In the genomic region with DNA sequence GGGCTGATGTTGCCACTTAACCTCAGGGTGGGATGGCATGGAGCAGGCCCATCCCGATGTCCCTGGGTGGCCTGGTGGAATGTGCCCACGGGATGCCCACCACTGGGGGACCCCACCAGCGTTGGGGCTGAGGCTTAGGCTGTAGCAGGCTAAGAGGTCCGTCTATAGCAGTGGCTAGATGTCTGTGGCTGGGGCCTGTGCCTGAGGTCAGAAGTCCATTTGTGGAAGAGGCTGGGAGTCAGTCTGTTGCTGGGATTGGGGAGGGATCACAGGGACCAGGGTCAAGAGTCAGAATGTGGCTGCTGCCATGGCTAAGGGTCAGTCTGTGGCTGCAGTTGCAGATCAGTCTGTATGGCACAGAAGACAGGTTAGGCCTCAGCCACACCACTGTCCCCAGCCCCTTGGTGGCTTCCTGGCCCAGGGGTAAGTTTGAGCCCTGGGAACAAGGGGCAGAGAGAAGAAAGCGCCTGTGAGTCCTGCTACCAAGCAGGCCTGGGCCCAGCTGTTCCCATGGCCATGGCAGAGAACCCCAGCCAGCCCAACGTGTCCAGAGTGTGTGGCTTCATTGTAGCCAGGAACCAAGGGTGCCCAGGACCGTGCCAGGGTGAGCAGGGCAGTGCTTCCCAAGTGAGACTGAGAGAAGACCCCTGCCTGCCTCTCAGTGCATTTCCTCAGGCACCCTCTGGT, we compare ENCODE assay signal across 1 cellular context.
TF ChIP-seq lines count a peak whose summit lies in the region.

No MANE protein-coding gene starts in this region.

TF ChIP-seq in HepG2, 621 proteins besides CTCF, POLR2A, EP300 and RAD21 (continued from another document):
- peak; percentile 46 for TF ChIP-seq ARID5B (CRISPR knock-in tag; IDR thresholded peaks at IDR 0.05)
- peak; percentile 83; the same call in 1 of the 2 replicates for TF ChIP-seq ZNF292 (CRISPR knock-in tag; IDR thresholded peaks at IDR 0.05; ENCODE audit: borderline replicate concordance, low read depth)
- no peak for TF ChIP-seq HMGA1 (CRISPR knock-in tag; conservative IDR thresholded peaks at IDR 0.05)
- no peak for TF ChIP-seq ZBTB7A (CRISPR knock-in tag; IDR thresholded peaks at IDR 0.05)
- TF ChIP-seq ASH2L (IDR thresholded peaks at IDR 0.05; ENCODE audit: insufficient read length, low read depth, low read length): peak; percentile 18
- peak; percentile 66 for TF ChIP-seq PITX1 (CRISPR knock-in tag; IDR thresholded peaks at IDR 0.05)
- TF ChIP-seq GMEB2 (CRISPR knock-in tag; IDR thresholded peaks at IDR 0.05; ENCODE audit: low read depth): no peak
- TF ChIP-seq, protein P1, sequence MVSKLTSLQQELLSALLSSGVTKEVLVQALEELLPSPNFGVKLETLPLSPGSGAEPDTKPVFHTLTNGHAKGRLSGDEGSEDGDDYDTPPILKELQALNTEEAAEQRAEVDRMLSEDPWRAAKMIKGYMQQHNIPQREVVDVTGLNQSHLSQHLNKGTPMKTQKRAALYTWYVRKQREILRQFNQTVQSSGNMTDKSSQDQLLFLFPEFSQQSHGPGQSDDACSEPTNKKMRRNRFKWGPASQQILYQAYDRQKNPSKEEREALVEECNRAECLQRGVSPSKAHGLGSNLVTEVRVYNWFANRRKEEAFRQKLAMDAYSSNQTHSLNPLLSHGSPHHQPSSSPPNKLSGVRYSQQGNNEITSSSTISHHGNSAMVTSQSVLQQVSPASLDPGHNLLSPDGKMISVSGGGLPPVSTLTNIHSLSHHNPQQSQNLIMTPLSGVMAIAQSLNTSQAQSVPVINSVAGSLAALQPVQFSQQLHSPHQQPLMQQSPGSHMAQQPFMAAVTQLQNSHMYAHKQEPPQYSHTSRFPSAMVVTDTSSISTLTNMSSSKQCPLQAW (CRISPR knock-in tag; IDR thresholded peaks at IDR 0.05): peak; percentile 60
- peak; percentile 25; the same call in 1 of the 2 replicates for TF ChIP-seq IRF2 (CRISPR knock-in tag; IDR thresholded peaks at IDR 0.05)
- TF ChIP-seq JUND (CRISPR knock-in tag; IDR thresholded peaks at IDR 0.05): no peak
- peak; percentile 95 for TF ChIP-seq ZNF264 (CRISPR knock-in tag; IDR thresholded peaks at IDR 0.05)
- peak; percentile 46; the same call in 1 of the 2 replicates for TF ChIP-seq SALL1 (CRISPR knock-in tag; IDR thresholded peaks at IDR 0.05)
- TF ChIP-seq KDM2A (CRISPR knock-in tag; IDR thresholded peaks at IDR 0.05; ENCODE audit: borderline replicate concordance, low read depth): peak; percentile 19; the same call in 1 of the 2 replicates
- no peak for TF ChIP-seq ZNF781 (CRISPR knock-in tag; IDR thresholded peaks at IDR 0.05; ENCODE audit: borderline replicate concordance, not compliant biosample characterization)
- TF ChIP-seq HNF4G (IDR thresholded peaks at IDR 0.05; ENCODE audit: borderline replicate concordance, low read depth, low read length): peak; percentile 91
- TF ChIP-seq HNF4G (CRISPR knock-in tag; IDR thresholded peaks at IDR 0.05; ENCODE audit: borderline replicate concordance, low read depth): peak; percentile 69; the same call in 1 of the 2 replicates
- TF ChIP-seq ZNF350 (CRISPR knock-in tag; IDR thresholded peaks at IDR 0.05; ENCODE audit: borderline replicate concordance, low read depth): 0 out of 2 replicates have a peak, but pooled peaks have one; percentile 37
- TF ChIP-seq ZSCAN21 (CRISPR knock-in tag; IDR thresholded peaks at IDR 0.05; ENCODE audit: borderline replicate concordance): 0 out of 2 replicates have a peak, but pooled peaks have one; percentile 56
- peak; percentile 46 for TF ChIP-seq TEAD3 (CRISPR knock-in tag; optimal IDR thresholded peaks at IDR 0.05; ENCODE audit: borderline replicate concordance)
- peak; percentile 58 for TF ChIP-seq SAP130 (CRISPR knock-in tag; IDR thresholded peaks at IDR 0.05; ENCODE audit: low read depth)
- TF ChIP-seq MAX (IDR thresholded peaks at IDR 0.05): peak; percentile 30; the same call in 1 of the 2 replicates
- peak; percentile 39; the same call in 1 of the 2 replicates for TF ChIP-seq SP4 (CRISPR knock-in tag; IDR thresholded peaks at IDR 0.05)
- peak; percentile 63; the same call in 1 of the 2 replicates for TF ChIP-seq KLF13 (CRISPR knock-in tag; IDR thresholded peaks at IDR 0.05)
- TF ChIP-seq ZNF772 (CRISPR knock-in tag; IDR thresholded peaks at IDR 0.05): peak; percentile 66; the same call in 1 of the 2 replicates
- TF ChIP-seq, protein P2, sequence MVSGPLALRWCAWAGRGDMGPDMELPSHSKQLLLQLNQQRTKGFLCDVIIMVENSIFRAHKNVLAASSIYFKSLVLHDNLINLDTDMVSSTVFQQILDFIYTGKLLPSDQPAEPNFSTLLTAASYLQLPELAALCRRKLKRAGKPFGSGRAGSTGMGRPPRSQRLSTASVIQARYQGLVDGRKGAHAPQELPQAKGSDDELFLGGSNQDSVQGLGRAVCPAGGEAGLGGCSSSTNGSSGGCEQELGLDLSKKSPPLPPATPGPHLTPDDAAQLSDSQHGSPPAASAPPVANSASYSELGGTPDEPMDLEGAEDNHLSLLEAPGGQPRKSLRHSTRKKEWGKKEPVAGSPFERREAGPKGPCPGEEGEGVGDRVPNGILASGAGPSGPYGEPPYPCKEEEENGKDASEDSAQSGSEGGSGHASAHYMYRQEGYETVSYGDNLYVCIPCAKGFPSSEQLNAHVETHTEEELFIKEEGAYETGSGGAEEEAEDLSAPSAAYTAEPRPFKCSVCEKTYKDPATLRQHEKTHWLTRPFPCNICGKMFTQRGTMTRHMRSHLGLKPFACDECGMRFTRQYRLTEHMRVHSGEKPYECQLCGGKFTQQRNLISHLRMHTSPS (CRISPR knock-in tag; IDR thresholded peaks at IDR 0.05; ENCODE audit: low read depth): peak; percentile 74; the same call in 1 of the 2 replicates
- 0 out of 2 replicates have a peak, but pooled peaks have one; percentile 14 for TF ChIP-seq SMAD1 (CRISPR knock-in tag; IDR thresholded peaks at IDR 0.05; ENCODE audit: borderline replicate concordance, low read depth)
- TF ChIP-seq NR2F6 (IDR thresholded peaks at IDR 0.05): peak; percentile 86
- TF ChIP-seq NR2F6 (CRISPR knock-in tag; IDR thresholded peaks at IDR 0.05): peak; percentile 93
- TF ChIP-seq, protein P3, sequence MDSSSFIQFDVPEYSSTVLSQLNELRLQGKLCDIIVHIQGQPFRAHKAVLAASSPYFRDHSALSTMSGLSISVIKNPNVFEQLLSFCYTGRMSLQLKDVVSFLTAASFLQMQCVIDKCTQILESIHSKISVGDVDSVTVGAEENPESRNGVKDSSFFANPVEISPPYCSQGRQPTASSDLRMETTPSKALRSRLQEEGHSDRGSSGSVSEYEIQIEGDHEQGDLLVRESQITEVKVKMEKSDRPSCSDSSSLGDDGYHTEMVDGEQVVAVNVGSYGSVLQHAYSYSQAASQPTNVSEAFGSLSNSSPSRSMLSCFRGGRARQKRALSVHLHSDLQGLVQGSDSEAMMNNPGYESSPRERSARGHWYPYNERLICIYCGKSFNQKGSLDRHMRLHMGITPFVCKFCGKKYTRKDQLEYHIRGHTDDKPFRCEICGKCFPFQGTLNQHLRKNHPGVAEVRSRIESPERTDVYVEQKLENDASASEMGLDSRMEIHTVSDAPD (CRISPR knock-in tag; IDR thresholded peaks at IDR 0.05): peak; percentile 89; the same call in 1 of the 2 replicates
- TF ChIP-seq CENPT (CRISPR knock-in tag; IDR thresholded peaks at IDR 0.05; ENCODE audit: low read depth): 0 out of 2 replicates have a peak, but pooled peaks have one; percentile 47
- 0 out of 2 replicates have a peak, but pooled peaks have one; percentile 36 for TF ChIP-seq ZNF274 (CRISPR knock-in tag; IDR thresholded peaks at IDR 0.05)
- peak; percentile 78 for TF ChIP-seq NR2F2 (IDR thresholded peaks at IDR 0.05; ENCODE audit: borderline replicate concordance, low read depth)
- TF ChIP-seq ZNF263 (CRISPR knock-in tag; IDR thresholded peaks at IDR 0.05): peak; percentile 43; the same call in 1 of the 2 replicates
- peak; percentile 66 for TF ChIP-seq HNRNPL (IDR thresholded peaks at IDR 0.05; ENCODE audit: low read depth, low read length)
- peak; percentile 56 to 83 for TF ChIP-seq NR2F1 (CRISPR knock-in tag; IDR thresholded peaks at IDR 0.05)
- TF ChIP-seq RXRA (CRISPR knock-in tag; IDR thresholded peaks at IDR 0.05): peak; percentile 65; the same call in 1 of the 2 replicates
- TF ChIP-seq ZNF282 (IDR thresholded peaks at IDR 0.05; ENCODE audit: partially characterized antibody): no peak
- TF ChIP-seq KDM5B (CRISPR knock-in tag; IDR thresholded peaks at IDR 0.05; ENCODE audit: borderline replicate concordance): peak; percentile 39; the same call in 1 of the 2 replicates
- TF ChIP-seq ARID2 (CRISPR knock-in tag; IDR thresholded peaks at IDR 0.05; ENCODE audit: borderline replicate concordance): no peak
- TF ChIP-seq ZKSCAN8 (CRISPR knock-in tag; IDR thresholded peaks at IDR 0.05; ENCODE audit: borderline replicate concordance): no peak
- no peak for TF ChIP-seq LCORL (IDR thresholded peaks at IDR 0.05)
- TF ChIP-seq LCORL (CRISPR knock-in tag; IDR thresholded peaks at IDR 0.05): peak; percentile 78
- TF ChIP-seq ZFX (CRISPR knock-in tag; IDR thresholded peaks at IDR 0.05; ENCODE audit: low read depth): peak; percentile 87
- TF ChIP-seq RARA (CRISPR knock-in tag; IDR thresholded peaks at IDR 0.05): peak; percentile 78
- TF ChIP-seq HDAC1 (CRISPR knock-in tag; IDR thresholded peaks at IDR 0.05): peak; percentile 49; the same call in 1 of the 2 replicates
- TF ChIP-seq, protein P4, sequence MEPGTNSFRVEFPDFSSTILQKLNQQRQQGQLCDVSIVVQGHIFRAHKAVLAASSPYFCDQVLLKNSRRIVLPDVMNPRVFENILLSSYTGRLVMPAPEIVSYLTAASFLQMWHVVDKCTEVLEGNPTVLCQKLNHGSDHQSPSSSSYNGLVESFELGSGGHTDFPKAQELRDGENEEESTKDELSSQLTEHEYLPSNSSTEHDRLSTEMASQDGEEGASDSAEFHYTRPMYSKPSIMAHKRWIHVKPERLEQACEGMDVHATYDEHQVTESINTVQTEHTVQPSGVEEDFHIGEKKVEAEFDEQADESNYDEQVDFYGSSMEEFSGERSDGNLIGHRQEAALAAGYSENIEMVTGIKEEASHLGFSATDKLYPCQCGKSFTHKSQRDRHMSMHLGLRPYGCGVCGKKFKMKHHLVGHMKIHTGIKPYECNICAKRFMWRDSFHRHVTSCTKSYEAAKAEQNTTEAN (CRISPR knock-in tag; conservative IDR thresholded peaks at IDR 0.05): no peak
- peak; percentile 46; the same call in 1 of the 2 replicates for TF ChIP-seq TBX2 (CRISPR knock-in tag; IDR thresholded peaks at IDR 0.05; ENCODE audit: borderline replicate concordance)
